1 cellular context compared by ENCODE assay signal in genomic region chr6:11224252-11224965, GRCh38.
A peak's percentile ranks its signal among the peaks of the same experiment; 100 is the strongest.
TF ChIP-seq lines count a peak whose summit lies in the region.

No MANE protein-coding gene starts in this region.

TF ChIP-seq in HepG2, 621 proteins besides CTCF, POLR2A, EP300 and RAD21 (continued from another document):
- TF ChIP-seq, protein P1, sequence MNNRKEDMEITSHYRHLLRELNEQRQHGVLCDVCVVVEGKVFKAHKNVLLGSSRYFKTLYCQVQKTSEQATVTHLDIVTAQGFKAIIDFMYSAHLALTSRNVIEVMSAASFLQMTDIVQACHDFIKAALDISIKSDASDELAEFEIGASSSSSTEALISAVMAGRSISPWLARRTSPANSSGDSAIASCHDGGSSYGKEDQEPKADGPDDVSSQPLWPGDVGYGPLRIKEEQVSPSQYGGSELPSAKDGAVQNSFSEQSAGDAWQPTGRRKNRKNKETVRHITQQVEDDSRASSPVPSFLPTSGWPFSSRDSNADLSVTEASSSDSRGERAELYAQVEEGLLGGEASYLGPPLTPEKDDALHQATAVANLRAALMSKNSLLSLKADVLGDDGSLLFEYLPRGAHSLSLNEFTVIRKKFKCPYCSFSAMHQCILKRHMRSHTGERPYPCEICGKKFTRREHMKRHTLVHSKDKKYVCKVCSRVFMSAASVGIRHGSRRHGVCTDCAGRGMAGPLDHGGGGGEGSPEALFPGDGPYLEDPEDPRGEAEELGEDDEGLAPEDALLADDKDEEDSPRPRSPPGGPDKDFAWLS (CRISPR knock-in tag; IDR thresholded peaks at IDR 0.05; ENCODE audit: borderline replicate concordance): no peak
- TF ChIP-seq ZFP62 (CRISPR knock-in tag; IDR thresholded peaks at IDR 0.05) (no peak), ZNF619 (CRISPR knock-in tag; IDR thresholded peaks at IDR 0.05) (0 out of 2 replicates have a peak, but pooled peaks have one; percentile 37), AKAP8 (CRISPR knock-in tag; IDR thresholded peaks at IDR 0.05) (peak; percentile 71; the same call in 1 of the 2 replicates), ZNF431 (CRISPR knock-in tag; IDR thresholded peaks at IDR 0.05; ENCODE audit: borderline replicate concordance, low read depth) (no peak), ZNF143 (CRISPR knock-in tag; IDR thresholded peaks at IDR 0.05) (no peak), ZNF710 (CRISPR knock-in tag; IDR thresholded peaks at IDR 0.05; ENCODE audit: borderline replicate concordance) (no peak), SETDB1 (CRISPR knock-in tag; IDR thresholded peaks at IDR 0.05; ENCODE audit: borderline replicate concordance) (no peak), ZNF800 (CRISPR knock-in tag; IDR thresholded peaks at IDR 0.05) (no peak), ZFX (CRISPR knock-in tag; IDR thresholded peaks at IDR 0.05; ENCODE audit: low read depth) (peak; percentile 43; the same call in 1 of the 2 replicates), ZNF280B (CRISPR knock-in tag; IDR thresholded peaks at IDR 0.05; ENCODE audit: borderline replicate concordance) (no peak), TEF (CRISPR knock-in tag; IDR thresholded peaks at IDR 0.05) (no peak), IKZF1 (IDR thresholded peaks at IDR 0.05) (no peak), ZIK1 (CRISPR knock-in tag; IDR thresholded peaks at IDR 0.05; ENCODE audit: borderline replicate concordance, low read depth) (no peak), RFXAP (CRISPR knock-in tag; IDR thresholded peaks at IDR 0.05; ENCODE audit: borderline replicate concordance) (no peak), REL (CRISPR knock-in tag; conservative IDR thresholded peaks at IDR 0.05) (no peak), FIP1L1 (IDR thresholded peaks at IDR 0.05; ENCODE audit: borderline replicate concordance, insufficient read depth, low read depth, low read length) (no peak), ZNF335 (CRISPR knock-in tag; IDR thresholded peaks at IDR 0.05) (no peak), CENPX (CRISPR knock-in tag; IDR thresholded peaks at IDR 0.05) (no peak), NFIB (CRISPR knock-in tag; IDR thresholded peaks at IDR 0.05; ENCODE audit: borderline replicate concordance) (0 out of 2 replicates have a peak, but pooled peaks have one; percentile 49), SOX5 (CRISPR knock-in tag; IDR thresholded peaks at IDR 0.05; ENCODE audit: borderline replicate concordance) (no peak), NCOA1 (CRISPR knock-in tag; IDR thresholded peaks at IDR 0.05) (0 out of 2 replicates have a peak, but pooled peaks have one; percentile 36), ZNF543 (CRISPR knock-in tag; IDR thresholded peaks at IDR 0.05) (no peak), PRMT3 (CRISPR knock-in tag; IDR thresholded peaks at IDR 0.05; ENCODE audit: borderline replicate concordance, low read depth) (no peak), ZFP82 (CRISPR knock-in tag; IDR thresholded peaks at IDR 0.05; ENCODE audit: borderline replicate concordance) (no peak), FOXO4 (CRISPR knock-in tag; conservative IDR thresholded peaks at IDR 0.05) (0 out of 2 replicates have a peak, but pooled peaks have one; percentile 21), POLR2AphosphoS5 (IDR thresholded peaks at IDR 0.05; ENCODE audit: low read depth, low read length) (peak; percentile 44)
- TF ChIP-seq, protein P2, sequence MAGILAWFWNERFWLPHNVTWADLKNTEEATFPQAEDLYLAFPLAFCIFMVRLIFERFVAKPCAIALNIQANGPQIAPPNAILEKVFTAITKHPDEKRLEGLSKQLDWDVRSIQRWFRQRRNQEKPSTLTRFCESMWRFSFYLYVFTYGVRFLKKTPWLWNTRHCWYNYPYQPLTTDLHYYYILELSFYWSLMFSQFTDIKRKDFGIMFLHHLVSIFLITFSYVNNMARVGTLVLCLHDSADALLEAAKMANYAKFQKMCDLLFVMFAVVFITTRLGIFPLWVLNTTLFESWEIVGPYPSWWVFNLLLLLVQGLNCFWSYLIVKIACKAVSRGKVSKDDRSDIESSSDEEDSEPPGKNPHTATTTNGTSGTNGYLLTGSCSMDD (CRISPR knock-in tag; IDR thresholded peaks at IDR 0.05): no peak
- TF ChIP-seq, protein P3, sequence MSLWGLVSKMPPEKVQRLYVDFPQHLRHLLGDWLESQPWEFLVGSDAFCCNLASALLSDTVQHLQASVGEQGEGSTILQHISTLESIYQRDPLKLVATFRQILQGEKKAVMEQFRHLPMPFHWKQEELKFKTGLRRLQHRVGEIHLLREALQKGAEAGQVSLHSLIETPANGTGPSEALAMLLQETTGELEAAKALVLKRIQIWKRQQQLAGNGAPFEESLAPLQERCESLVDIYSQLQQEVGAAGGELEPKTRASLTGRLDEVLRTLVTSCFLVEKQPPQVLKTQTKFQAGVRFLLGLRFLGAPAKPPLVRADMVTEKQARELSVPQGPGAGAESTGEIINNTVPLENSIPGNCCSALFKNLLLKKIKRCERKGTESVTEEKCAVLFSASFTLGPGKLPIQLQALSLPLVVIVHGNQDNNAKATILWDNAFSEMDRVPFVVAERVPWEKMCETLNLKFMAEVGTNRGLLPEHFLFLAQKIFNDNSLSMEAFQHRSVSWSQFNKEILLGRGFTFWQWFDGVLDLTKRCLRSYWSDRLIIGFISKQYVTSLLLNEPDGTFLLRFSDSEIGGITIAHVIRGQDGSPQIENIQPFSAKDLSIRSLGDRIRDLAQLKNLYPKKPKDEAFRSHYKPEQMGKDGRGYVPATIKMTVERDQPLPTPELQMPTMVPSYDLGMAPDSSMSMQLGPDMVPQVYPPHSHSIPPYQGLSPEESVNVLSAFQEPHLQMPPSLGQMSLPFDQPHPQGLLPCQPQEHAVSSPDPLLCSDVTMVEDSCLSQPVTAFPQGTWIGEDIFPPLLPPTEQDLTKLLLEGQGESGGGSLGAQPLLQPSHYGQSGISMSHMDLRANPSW (CRISPR knock-in tag; IDR thresholded peaks at IDR 0.05; ENCODE audit: borderline replicate concordance): no peak
- TF ChIP-seq, protein P4, sequence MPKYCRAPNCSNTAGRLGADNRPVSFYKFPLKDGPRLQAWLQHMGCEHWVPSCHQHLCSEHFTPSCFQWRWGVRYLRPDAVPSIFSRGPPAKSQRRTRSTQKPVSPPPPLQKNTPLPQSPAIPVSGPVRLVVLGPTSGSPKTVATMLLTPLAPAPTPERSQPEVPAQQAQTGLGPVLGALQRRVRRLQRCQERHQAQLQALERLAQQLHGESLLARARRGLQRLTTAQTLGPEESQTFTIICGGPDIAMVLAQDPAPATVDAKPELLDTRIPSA (CRISPR knock-in tag; IDR thresholded peaks at IDR 0.05; ENCODE audit: borderline replicate concordance): no peak
- TF ChIP-seq, protein P5, sequence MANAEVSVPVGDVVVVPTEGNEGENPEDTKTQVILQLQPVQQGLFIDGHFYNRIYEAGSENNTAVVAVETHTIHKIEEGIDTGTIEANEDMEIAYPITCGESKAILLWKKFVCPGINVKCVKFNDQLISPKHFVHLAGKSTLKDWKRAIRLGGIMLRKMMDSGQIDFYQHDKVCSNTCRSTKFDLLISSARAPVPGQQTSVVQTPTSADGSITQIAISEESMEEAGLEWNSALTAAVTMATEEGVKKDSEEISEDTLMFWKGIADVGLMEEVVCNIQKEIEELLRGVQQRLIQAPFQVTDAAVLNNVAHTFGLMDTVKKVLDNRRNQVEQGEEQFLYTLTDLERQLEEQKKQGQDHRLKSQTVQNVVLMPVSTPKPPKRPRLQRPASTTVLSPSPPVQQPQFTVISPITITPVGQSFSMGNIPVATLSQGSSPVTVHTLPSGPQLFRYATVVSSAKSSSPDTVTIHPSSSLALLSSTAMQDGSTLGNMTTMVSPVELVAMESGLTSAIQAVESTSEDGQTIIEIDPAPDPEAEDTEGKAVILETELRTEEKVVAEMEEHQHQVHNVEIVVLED (CRISPR knock-in tag; IDR thresholded peaks at IDR 0.05; ENCODE audit: borderline replicate concordance): no peak
